In genomic region chr2:38440655-38441054, GRCh38 we compare ENCODE assay signal across 1 cellular context.
A peak's percentile ranks its signal among the peaks of the same experiment; 100 is the strongest.
TF ChIP-seq lines count a peak whose summit lies in the region.

No MANE protein-coding gene starts in this region.

TF ChIP-seq in HEK293, 187 proteins besides CTCF, POLR2A, EP300 and RAD21 (continued from another document and continues in another):
- no peak for TF ChIP-seq ZNF645 (tag by site-specific recombination; IDR thresholded peaks at IDR 0.05)
- TF ChIP-seq ZBTB6 (tag by site-specific recombination; IDR thresholded peaks at IDR 0.05) = no peak
- 0 out of 2 replicates have a peak, but pooled peaks have one; percentile 19 for TF ChIP-seq ZFP69B (tag by site-specific recombination; IDR thresholded peaks at IDR 0.05)
- TF ChIP-seq ZIC2 (tag by site-specific recombination; IDR thresholded peaks at IDR 0.05) = peak; percentile 94
- TF ChIP-seq ZNF19 (tag by site-specific recombination; IDR thresholded peaks at IDR 0.05; ENCODE audit: low read depth) = no peak
- TF ChIP-seq ZNF621 (tag by site-specific recombination; IDR thresholded peaks at IDR 0.05) = no peak
- no peak for TF ChIP-seq HOXA7 (CRISPR knock-in tag; IDR thresholded peaks at IDR 0.05; ENCODE audit: borderline replicate concordance)
- TF ChIP-seq ZNF707 (tag by site-specific recombination; IDR thresholded peaks at IDR 0.05) = no peak
- no peak for TF ChIP-seq ZSCAN16 (tag by site-specific recombination; IDR thresholded peaks at IDR 0.05)
- TF ChIP-seq ZNF624 (tag by site-specific recombination; IDR thresholded peaks at IDR 0.05) = no peak
- TF ChIP-seq, protein P1, sequence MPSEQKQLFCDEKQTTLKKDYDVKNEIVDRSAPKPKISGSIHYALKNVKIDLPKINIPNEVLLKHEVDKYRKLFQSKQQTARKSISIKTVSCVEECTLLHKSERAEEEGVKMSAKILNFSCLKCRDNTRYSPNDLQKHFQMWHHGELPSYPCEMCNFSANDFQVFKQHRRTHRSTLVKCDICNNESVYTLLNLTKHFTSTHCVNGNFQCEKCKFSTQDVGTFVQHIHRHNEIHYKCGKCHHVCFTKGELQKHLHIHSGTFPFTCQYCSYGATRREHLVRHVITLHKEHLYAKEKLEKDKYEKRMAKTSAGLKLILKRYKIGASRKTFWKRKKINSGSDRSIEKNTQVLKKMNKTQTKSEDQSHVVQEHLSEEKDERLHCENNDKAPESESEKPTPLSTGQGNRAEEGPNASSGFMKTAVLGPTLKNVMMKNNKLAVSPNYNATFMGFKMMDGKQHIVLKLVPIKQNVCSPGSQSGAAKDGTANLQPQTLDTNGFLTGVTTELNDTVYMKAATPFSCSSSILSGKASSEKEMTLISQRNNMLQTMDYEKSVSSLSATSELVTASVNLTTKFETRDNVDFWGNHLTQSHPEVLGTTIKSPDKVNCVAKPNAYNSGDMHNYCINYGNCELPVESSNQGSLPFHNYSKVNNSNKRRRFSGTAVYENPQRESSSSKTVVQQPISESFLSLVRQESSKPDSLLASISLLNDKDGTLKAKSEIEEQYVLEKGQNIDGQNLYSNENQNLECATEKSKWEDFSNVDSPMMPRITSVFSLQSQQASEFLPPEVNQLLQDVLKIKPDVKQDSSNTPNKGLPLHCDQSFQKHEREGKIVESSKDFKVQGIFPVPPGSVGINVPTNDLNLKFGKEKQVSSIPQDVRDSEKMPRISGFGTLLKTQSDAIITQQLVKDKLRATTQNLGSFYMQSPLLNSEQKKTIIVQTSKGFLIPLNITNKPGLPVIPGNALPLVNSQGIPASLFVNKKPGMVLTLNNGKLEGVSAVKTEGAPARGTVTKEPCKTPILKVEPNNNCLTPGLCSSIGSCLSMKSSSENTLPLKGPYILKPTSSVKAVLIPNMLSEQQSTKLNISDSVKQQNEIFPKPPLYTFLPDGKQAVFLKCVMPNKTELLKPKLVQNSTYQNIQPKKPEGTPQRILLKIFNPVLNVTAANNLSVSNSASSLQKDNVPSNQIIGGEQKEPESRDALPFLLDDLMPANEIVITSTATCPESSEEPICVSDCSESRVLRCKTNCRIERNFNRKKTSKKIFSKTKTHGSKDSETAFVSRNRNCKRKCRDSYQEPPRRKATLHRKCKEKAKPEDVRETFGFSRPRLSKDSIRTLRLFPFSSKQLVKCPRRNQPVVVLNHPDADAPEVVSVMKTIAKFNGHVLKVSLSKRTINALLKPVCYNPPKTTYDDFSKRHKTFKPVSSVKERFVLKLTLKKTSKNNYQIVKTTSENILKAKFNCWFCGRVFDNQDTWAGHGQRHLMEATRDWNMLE (tag by site-specific recombination; conservative IDR thresholded peaks at IDR 0.05; ENCODE audit: low read depth) = peak; percentile 35; the same call in 1 of the 2 replicates
- TF ChIP-seq ZNF335 (tag by site-specific recombination; conservative IDR thresholded peaks at IDR 0.05) = peak; percentile 32; the same call in 1 of the 2 replicates
- TF ChIP-seq ZNF549 (tag by site-specific recombination; IDR thresholded peaks at IDR 0.05) = no peak
- peak; percentile 80 for TF ChIP-seq ZBTB17 (tag by site-specific recombination; IDR thresholded peaks at IDR 0.05)
- TF ChIP-seq ZSCAN23 (tag by site-specific recombination; IDR thresholded peaks at IDR 0.05) = peak; percentile 62; the same call in 1 of the 2 replicates
- TF ChIP-seq, protein P2, sequence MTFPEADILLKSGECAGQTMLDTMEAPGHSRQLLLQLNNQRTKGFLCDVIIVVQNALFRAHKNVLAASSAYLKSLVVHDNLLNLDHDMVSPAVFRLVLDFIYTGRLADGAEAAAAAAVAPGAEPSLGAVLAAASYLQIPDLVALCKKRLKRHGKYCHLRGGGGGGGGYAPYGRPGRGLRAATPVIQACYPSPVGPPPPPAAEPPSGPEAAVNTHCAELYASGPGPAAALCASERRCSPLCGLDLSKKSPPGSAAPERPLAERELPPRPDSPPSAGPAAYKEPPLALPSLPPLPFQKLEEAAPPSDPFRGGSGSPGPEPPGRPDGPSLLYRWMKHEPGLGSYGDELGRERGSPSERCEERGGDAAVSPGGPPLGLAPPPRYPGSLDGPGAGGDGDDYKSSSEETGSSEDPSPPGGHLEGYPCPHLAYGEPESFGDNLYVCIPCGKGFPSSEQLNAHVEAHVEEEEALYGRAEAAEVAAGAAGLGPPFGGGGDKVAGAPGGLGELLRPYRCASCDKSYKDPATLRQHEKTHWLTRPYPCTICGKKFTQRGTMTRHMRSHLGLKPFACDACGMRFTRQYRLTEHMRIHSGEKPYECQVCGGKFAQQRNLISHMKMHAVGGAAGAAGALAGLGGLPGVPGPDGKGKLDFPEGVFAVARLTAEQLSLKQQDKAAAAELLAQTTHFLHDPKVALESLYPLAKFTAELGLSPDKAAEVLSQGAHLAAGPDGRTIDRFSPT (tag by site-specific recombination; IDR thresholded peaks at IDR 0.05) = no peak
- no peak for TF ChIP-seq ZNF157 (tag by site-specific recombination; IDR thresholded peaks at IDR 0.05)
- TF ChIP-seq, protein P3, sequence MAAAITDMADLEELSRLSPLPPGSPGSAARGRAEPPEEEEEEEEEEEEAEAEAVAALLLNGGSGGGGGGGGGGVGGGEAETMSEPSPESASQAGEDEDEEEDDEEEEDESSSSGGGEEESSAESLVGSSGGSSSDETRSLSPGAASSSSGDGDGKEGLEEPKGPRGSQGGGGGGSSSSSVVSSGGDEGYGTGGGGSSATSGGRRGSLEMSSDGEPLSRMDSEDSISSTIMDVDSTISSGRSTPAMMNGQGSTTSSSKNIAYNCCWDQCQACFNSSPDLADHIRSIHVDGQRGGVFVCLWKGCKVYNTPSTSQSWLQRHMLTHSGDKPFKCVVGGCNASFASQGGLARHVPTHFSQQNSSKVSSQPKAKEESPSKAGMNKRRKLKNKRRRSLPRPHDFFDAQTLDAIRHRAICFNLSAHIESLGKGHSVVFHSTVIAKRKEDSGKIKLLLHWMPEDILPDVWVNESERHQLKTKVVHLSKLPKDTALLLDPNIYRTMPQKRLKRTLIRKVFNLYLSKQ (tag by site-specific recombination; IDR thresholded peaks at IDR 0.05; ENCODE audit: borderline replicate concordance) = no peak
- no peak; the same call in none of the 2 replicates for TF ChIP-seq ZNF2 (tag by site-specific recombination; IDR thresholded peaks at IDR 0.05)
- peak; percentile 73; the same call in 1 of the 2 replicates for TF ChIP-seq ZNF610 (tag by site-specific recombination; IDR thresholded peaks at IDR 0.05; ENCODE audit: borderline replicate concordance)
- no peak for TF ChIP-seq ZNF510 (tag by site-specific recombination; IDR thresholded peaks at IDR 0.05; ENCODE audit: insufficient replicate concordance)
- TF ChIP-seq, protein P4, sequence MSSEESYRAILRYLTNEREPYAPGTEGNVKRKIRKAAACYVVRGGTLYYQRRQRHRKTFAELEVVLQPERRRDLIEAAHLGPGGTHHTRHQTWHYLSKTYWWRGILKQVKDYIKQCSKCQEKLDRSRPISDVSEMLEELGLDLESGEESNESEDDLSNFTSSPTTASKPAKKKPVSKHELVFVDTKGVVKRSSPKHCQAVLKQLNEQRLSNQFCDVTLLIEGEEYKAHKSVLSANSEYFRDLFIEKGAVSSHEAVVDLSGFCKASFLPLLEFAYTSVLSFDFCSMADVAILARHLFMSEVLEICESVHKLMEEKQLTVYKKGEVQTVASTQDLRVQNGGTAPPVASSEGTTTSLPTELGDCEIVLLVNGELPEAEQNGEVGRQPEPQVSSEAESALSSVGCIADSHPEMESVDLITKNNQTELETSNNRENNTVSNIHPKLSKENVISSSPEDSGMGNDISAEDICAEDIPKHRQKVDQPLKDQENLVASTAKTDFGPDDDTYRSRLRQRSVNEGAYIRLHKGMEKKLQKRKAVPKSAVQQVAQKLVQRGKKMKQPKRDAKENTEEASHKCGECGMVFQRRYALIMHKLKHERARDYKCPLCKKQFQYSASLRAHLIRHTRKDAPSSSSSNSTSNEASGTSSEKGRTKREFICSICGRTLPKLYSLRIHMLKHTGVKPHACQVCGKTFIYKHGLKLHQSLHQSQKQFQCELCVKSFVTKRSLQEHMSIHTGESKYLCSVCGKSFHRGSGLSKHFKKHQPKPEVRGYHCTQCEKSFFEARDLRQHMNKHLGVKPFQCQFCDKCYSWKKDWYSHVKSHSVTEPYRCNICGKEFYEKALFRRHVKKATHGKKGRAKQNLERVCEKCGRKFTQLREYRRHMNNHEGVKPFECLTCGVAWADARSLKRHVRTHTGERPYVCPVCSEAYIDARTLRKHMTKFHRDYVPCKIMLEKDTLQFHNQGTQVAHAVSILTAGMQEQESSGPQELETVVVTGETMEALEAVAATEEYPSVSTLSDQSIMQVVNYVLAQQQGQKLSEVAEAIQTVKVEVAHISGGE (tag by site-specific recombination; conservative IDR thresholded peaks at IDR 0.05; ENCODE audit: low read depth) = no peak
- TF ChIP-seq ZNF366 (tag by site-specific recombination; conservative IDR thresholded peaks at IDR 0.05) = peak; percentile 67
- no peak for TF ChIP-seq ZNF121 (tag by site-specific recombination; IDR thresholded peaks at IDR 0.05)
- peak; percentile 80 for TF ChIP-seq GLIS1 (tag by site-specific recombination; IDR thresholded peaks at IDR 0.05)
- no peak for TF ChIP-seq ZNF146 (tag by site-specific recombination; IDR thresholded peaks at IDR 0.05)
- peak; percentile 75; the same call in 1 of the 2 replicates for TF ChIP-seq ZSCAN30 (tag by site-specific recombination; IDR thresholded peaks at IDR 0.05)
- TF ChIP-seq ZNF266 (tag by site-specific recombination; IDR thresholded peaks at IDR 0.05; ENCODE audit: low read depth) = no peak
- TF ChIP-seq KLF10 (tag by site-specific recombination; IDR thresholded peaks at IDR 0.05) = peak; percentile 70
- TF ChIP-seq ZNF138 (tag by site-specific recombination; IDR thresholded peaks at IDR 0.05; ENCODE audit: borderline replicate concordance) = no peak
- TF ChIP-seq ZBTB8A (tag by site-specific recombination; IDR thresholded peaks at IDR 0.05) = peak; percentile 77
- TF ChIP-seq, protein P5, sequence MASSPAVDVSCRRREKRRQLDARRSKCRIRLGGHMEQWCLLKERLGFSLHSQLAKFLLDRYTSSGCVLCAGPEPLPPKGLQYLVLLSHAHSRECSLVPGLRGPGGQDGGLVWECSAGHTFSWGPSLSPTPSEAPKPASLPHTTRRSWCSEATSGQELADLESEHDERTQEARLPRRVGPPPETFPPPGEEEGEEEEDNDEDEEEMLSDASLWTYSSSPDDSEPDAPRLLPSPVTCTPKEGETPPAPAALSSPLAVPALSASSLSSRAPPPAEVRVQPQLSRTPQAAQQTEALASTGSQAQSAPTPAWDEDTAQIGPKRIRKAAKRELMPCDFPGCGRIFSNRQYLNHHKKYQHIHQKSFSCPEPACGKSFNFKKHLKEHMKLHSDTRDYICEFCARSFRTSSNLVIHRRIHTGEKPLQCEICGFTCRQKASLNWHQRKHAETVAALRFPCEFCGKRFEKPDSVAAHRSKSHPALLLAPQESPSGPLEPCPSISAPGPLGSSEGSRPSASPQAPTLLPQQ (tag by site-specific recombination; IDR thresholded peaks at IDR 0.05) = peak; percentile 79
- TF ChIP-seq, protein P6, sequence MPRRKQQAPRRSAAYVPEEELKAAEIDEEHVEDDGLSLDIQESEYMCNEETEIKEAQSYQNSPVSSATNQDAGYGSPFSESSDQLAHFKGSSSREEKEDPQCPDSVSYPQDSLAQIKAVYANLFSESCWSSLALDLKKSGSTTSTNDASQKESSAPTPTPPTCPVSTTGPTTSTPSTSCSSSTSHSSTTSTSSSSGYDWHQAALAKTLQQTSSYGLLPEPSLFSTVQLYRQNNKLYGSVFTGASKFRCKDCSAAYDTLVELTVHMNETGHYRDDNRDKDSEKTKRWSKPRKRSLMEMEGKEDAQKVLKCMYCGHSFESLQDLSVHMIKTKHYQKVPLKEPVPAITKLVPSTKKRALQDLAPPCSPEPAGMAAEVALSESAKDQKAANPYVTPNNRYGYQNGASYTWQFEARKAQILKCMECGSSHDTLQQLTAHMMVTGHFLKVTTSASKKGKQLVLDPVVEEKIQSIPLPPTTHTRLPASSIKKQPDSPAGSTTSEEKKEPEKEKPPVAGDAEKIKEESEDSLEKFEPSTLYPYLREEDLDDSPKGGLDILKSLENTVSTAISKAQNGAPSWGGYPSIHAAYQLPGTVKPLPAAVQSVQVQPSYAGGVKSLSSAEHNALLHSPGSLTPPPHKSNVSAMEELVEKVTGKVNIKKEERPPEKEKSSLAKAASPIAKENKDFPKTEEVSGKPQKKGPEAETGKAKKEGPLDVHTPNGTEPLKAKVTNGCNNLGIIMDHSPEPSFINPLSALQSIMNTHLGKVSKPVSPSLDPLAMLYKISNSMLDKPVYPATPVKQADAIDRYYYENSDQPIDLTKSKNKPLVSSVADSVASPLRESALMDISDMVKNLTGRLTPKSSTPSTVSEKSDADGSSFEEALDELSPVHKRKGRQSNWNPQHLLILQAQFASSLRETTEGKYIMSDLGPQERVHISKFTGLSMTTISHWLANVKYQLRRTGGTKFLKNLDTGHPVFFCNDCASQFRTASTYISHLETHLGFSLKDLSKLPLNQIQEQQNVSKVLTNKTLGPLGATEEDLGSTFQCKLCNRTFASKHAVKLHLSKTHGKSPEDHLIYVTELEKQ (tag by site-specific recombination; IDR thresholded peaks at IDR 0.05; ENCODE audit: borderline replicate concordance) = peak; percentile 87; the same call in 1 of the 2 replicates
- TF ChIP-seq ZNF426 (tag by site-specific recombination; IDR thresholded peaks at IDR 0.05) = no peak
- TF ChIP-seq ZNF148 (tag by site-specific recombination; IDR thresholded peaks at IDR 0.05; ENCODE audit: borderline replicate concordance) = no peak
